ENCODE assay signal across 23 cellular contexts in the genomic region with DNA sequence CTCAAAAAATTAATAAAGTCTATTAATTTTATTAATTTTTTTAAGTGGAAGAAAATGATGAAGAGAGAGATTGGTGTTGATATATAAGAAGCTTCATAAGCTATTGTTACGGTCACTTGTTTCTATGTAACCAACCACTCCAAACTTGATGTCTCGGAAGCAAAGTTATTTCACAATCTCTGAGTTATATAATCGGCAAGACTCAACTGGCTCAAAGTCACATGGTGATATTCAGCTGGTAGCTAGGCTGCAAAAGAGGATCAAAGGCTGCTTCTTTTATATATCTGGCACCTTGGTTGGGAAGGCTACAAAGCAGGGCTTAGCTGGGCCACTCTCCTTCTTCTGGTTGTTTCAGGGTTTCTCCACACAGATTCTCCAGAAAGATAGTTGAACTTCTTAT.
"Had no signal": no experiment of that assay in that cellular context is flagged by ENCODE, and none has a peak within 500 bp of the region (broad histone marks: within the 10 kb centered on the region; RNA-seq: fewer than 3 reads in every experiment).

No MANE protein-coding gene starts in this region.

- H3K4me3 ChIP-seq: esophagus squamous epithelium, lung, mucosa of descending colon, right lobe of liver, thoracic aorta, tibial nerve, upper lobe of left lung had no signal

- H3K27ac ChIP-seq: neutrophil, parathyroid adenoma, right lobe of liver, thoracic aorta, tibial nerve, upper lobe of left lung had no signal

- H3K4me1 ChIP-seq: parathyroid adenoma had no signal

- H3K36me3 ChIP-seq: esophagus squamous epithelium, neutrophil, right lobe of liver, thoracic aorta, tibial nerve, upper lobe of left lung had no signal

- H3K9me3 ChIP-seq: esophagus squamous epithelium, neutrophil, right lobe of liver, thoracic aorta, upper lobe of left lung had no signal

- H3K27me3 ChIP-seq: esophagus squamous epithelium, neutrophil, right lobe of liver, tibial nerve, upper lobe of left lung had no signal

- DNase-seq: effector CD8-positive, alpha-beta T cell; endodermal cell; esophagus squamous epithelium; hypothalamus; immature natural killer cell; islet precursor cell; kidney glomerular epithelial cell; left colon; left ventricle myocardium superior; mucosa of descending colon; naive B cell; right lobe of liver; small intestine; stimulated activated CD4-positive, alpha-beta T cell treated with anti-CD3 and anti-CD28 coated beads, Interleukin-15, amount 100 ng/mL, for 24 hours; stimulated activated CD4-positive, alpha-beta T cell treated with anti-CD3 and anti-CD28 coated beads, Interleukin-2, amount 100 ng/mL, for 48 hours; stimulated activated naive B cell treated with anti-CD40 and anti-IgM and Interleukin-4, amounts not matched to agents 10 μg/mL and 1 μg/mL and 100 μg/mL, for 72 hours; upper lobe of left lung had no signal

- ATAC-seq: left colon; left ventricle myocardium superior; mucosa of descending colon; natural killer cell treated with Interleukin-12 subunit alpha and Interleukin-12 subunit beta and Interleukin-15 and Interleukin-18, amount 100 ng/mL, for 72 hours; stimulated activated naive B cell treated with anti-CD40 and anti-IgM and Interleukin-4, amounts not matched to agents 10 μg/mL and 1 μg/mL and 100 μg/mL, for 72 hours had no signal
